ENCODE assay signal across 33 cellular contexts in the genomic region with DNA sequence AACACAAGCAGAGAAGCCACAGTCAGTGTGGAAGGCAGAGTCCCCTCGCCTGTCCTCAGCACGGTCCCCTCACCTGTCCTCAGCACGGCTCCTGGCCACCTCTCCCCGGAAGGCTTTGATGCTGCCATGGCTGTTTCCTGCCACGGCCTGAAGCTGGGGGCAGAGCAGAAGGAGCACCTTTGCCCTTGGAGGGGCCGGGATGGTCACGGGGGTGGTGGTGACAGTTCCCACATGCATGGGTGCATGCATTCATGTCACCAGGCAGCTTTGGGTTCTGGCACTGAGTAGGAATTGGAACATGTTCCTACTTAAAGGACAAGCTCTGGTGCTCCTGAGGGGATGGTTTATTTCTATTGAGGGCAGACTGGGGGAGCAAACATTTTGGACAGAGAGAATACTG.
"Had no signal": no experiment of that assay in that cellular context is flagged by ENCODE, and none has a peak within 500 bp of the region (broad histone marks: within the 10 kb centered on the region; RNA-seq: fewer than 3 reads in every experiment).

No MANE protein-coding gene starts in this region.

- H3K9me3 Mint-ChIP-seq: activated naive CD4-positive, alpha-beta T cell treated with anti-CD3 and anti-CD28 coated beads for 36 hours; activated naive CD8-positive, alpha-beta T cell treated with anti-CD3 and anti-CD28 coated beads for 36 hours; dendritic cell treated with granulocyte-macrophage colony-stimulating factor and Interleukin-4, amounts not matched to agents 40 ng/mL and 50 ng/mL, for 4 days; endodermal cell; stimulated activated naive CD8-positive, alpha-beta T cell treated with anti-CD3 and anti-CD28 coated beads, Interleukin-15, amount 100 ng/mL, for 72 hours had no signal

- H3K4me3 Mint-ChIP-seq: activated naive CD4-positive, alpha-beta T cell treated with anti-CD3 and anti-CD28 coated beads for 36 hours; activated naive CD8-positive, alpha-beta T cell treated with anti-CD3 and anti-CD28 coated beads for 36 hours; activated T-helper 1 cell treated with anti-CD3 and anti-CD28 coated beads, Interleukin-12 subunit alpha, Interleukin-12 subunit beta, Interleukin-2, Interleukin-4 antibody, amounts not matched to agents 30 ng/mL and 10 ng/mL and 1 ng/mL, durations not matched to agents 14 hours and 24 hours and 36 hours; brain; dendritic cell treated with granulocyte-macrophage colony-stimulating factor and Interleukin-4, amounts not matched to agents 40 ng/mL and 50 ng/mL, for 4 days; endodermal cell; immature natural killer cell; stimulated activated memory B cell treated with anti-CD40 and anti-IgM and Interleukin-4, amounts not matched to agents 10 μg/mL and 1 μg/mL and 100 μg/mL, for 72 hours; stimulated activated naive CD8-positive, alpha-beta T cell treated with anti-CD3 and anti-CD28 coated beads, Interleukin-15, amount 100 ng/mL, for 72 hours; T-helper 1 cell treated with Interleukin-12 subunit alpha and Interleukin-12 subunit beta and Interleukin-4 antibody, amounts not matched to agents 30 μg/mL and 1 μg/mL, for 36 hours had no signal

- H3K9me3 ChIP-seq: adrenal gland, ascending aorta, mucosa of descending colon had no signal

- H3K27me3 ChIP-seq: adrenal gland, ascending aorta, cardiac muscle cell had no signal

- H3K36me3 Mint-ChIP-seq: activated naive CD8-positive, alpha-beta T cell treated with anti-CD3 and anti-CD28 coated beads for 36 hours; brain; immature natural killer cell; stimulated activated memory B cell treated with anti-CD40 and anti-IgM and Interleukin-4, amounts not matched to agents 10 μg/mL and 1 μg/mL and 100 μg/mL, for 72 hours had no signal

- H3K27ac Mint-ChIP-seq: activated naive CD4-positive, alpha-beta T cell treated with anti-CD3 and anti-CD28 coated beads for 36 hours; activated naive CD8-positive, alpha-beta T cell treated with anti-CD3 and anti-CD28 coated beads for 36 hours; activated T-helper 1 cell treated with anti-CD3 and anti-CD28 coated beads, Interleukin-12 subunit alpha, Interleukin-12 subunit beta, Interleukin-2, Interleukin-4 antibody, amounts not matched to agents 30 ng/mL and 10 ng/mL and 1 ng/mL, durations not matched to agents 14 hours and 24 hours and 36 hours; dendritic cell treated with granulocyte-macrophage colony-stimulating factor and Interleukin-4, amounts not matched to agents 40 ng/mL and 50 ng/mL, for 4 days; endodermal cell; immature natural killer cell; stimulated activated memory B cell treated with anti-CD40 and anti-IgM and Interleukin-4, amounts not matched to agents 10 μg/mL and 1 μg/mL and 100 μg/mL, for 72 hours; stimulated activated naive CD8-positive, alpha-beta T cell treated with anti-CD3 and anti-CD28 coated beads, Interleukin-15, amount 100 ng/mL, for 72 hours; T-helper 1 cell treated with Interleukin-12 subunit alpha and Interleukin-12 subunit beta and Interleukin-4 antibody, amounts not matched to agents 30 μg/mL and 1 μg/mL, for 36 hours had no signal

- H3K27me3 Mint-ChIP-seq: activated naive CD8-positive, alpha-beta T cell treated with anti-CD3 and anti-CD28 coated beads for 36 hours had no signal

- H3K27ac ChIP-seq: adrenal gland, ascending aorta, cardiac muscle cell, VCaP had no signal

- H3K4me3 ChIP-seq: adrenal gland, ascending aorta, cardiac muscle cell, mucosa of descending colon had no signal

- H3K36me3 ChIP-seq: adrenal gland, ascending aorta, cardiac muscle cell had no signal

- H3K4me1 Mint-ChIP-seq: activated naive CD8-positive, alpha-beta T cell treated with anti-CD3 and anti-CD28 coated beads for 36 hours; immature natural killer cell; stimulated activated memory B cell treated with anti-CD40 and anti-IgM and Interleukin-4, amounts not matched to agents 10 μg/mL and 1 μg/mL and 100 μg/mL, for 72 hours; stimulated activated naive CD8-positive, alpha-beta T cell treated with anti-CD3 and anti-CD28 coated beads, Interleukin-15, amount 100 ng/mL, for 72 hours had no signal

- H3K4me1 ChIP-seq: adrenal gland, ascending aorta had no signal

- ATAC-seq: esophagus mucosa; left lobe of liver; mucosa of descending colon; sciatic nerve; stimulated activated memory B cell treated with anti-CD40 and anti-IgM and Interleukin-4, amounts not matched to agents 10 μg/mL and 1 μg/mL and 100 μg/mL, for 72 hours; stimulated activated naive CD8-positive, alpha-beta T cell treated with anti-CD3 and anti-CD28 coated beads, Interleukin-15, amount 100 ng/mL, for 72 hours had no signal

- DNase-seq: activated CD4-positive, alpha-beta T cell treated with anti-CD3 and anti-CD28 coated beads for 4 hours; activated CD4-positive, alpha-beta T cell treated with anti-CD3 and anti-CD28 coated beads, Interleukin-2, amount 50 U/mL, for 48 hours; activated CD8-positive, alpha-beta memory T cell treated with anti-CD3 and anti-CD28 coated beads for 24 hours; activated effector memory CD4-positive, alpha-beta T cell treated with anti-CD3 and anti-CD28 coated beads, Interleukin-2, amount 50 U/mL, for 16 hours; activated naive CD4-positive, alpha-beta T cell treated with anti-CD3 and anti-CD28 coated beads for 36 hours; activated naive CD8-positive, alpha-beta T cell treated with anti-CD3 and anti-CD28 coated beads for 36 hours; adrenal gland; endodermal cell; foreskin fibroblast; head of caudate nucleus; hippocampal formation; immature natural killer cell; occipital lobe; small intestine; stimulated activated CD4-positive, alpha-beta T cell treated with anti-CD3 and anti-CD28 coated beads, Interleukin-1b, Interleukin-23, amount 100 ng/mL, for 48 hours; stimulated activated CD4-positive, alpha-beta T cell treated with anti-CD3 and anti-CD28 coated beads, Interleukin-4, amount 100 ng/mL, for 4 hours; stimulated activated CD8-positive, alpha-beta memory T cell treated with anti-CD3 and anti-CD28 coated beads, Interleukin-4, amount 100 ng/mL, for 48 hours; stimulated activated naive CD8-positive, alpha-beta T cell treated with anti-CD3 and anti-CD28 coated beads, Interleukin-15, amount 100 ng/mL, for 72 hours; substantia nigra; SW 1271; T-helper 9 cell had no signal
